20 cellular contexts compared by ENCODE assay signal in the genomic region with DNA sequence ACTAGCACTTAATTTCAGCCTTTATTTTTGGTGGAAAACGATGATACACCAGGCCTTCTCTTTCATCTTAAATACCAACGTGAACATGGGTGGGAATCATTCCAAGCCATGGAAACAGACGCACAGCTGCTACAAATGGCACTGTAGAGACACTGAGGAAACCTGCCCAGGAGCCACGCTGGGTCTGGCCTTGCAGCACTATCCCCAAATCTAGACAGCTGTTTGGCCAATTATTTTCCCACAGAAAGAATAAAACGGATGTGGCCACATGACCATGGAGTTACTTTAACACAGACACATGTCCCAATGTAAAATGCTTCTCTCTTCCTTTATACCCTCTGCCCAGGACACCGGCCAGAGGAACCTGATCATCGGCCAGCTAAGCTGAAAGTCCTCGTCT.
A peak's percentile ranks its signal among the peaks of the same experiment; 100 is the strongest.
DNase-seq lines count a peak whose midpoint lies in the region; ATAC-seq, FAIRE-seq and TF ChIP-seq lines count a peak whose summit lies in the region.
"Had no signal": no experiment of that assay in that cellular context is flagged by ENCODE, and none has a peak within 500 bp of the region (broad histone marks: within the 10 kb centered on the region; RNA-seq: fewer than 3 reads in every experiment).

No MANE protein-coding gene starts in this region.

- H3K9me2 ChIP-seq in GM23338 (ENCODE audit: insufficient read depth), result no peaks in the 10 kb centered on the region

- FAIRE-seq in pancreas (lab: Jason Lieb, UNC), result no peak
- no peak for FAIRE-seq in D721Med (lab: Jason Lieb, UNC)
- FAIRE-seq: G401.6, GM12891, GM19239, HTR-8/SVneo had no signal

- H3K4me1 ChIP-seq in GM23338 (ENCODE audit: insufficient read depth) (no peaks in the 10 kb centered on the region), body of pancreas (peaks cover 16% of the 10 kb centered on the region), pancreas (peaks cover 0 to 10% (median 0%) of the 10 kb centered on the region in 3 donors)
- H3K4me1 ChIP-seq: BLaER1, HAP-1 had no signal

- no peak overlapping the region for H3K4me3 Mint-ChIP-seq in GM23338
- H3K4me3 Mint-ChIP-seq in glutamatergic neuron (ENCODE audit: unreplicated experiment), result no peak overlapping the region
- H3K4me3 Mint-ChIP-seq: CD14-positive monocyte; CD8-positive, alpha-beta T cell; IgD-negative memory B cell had no signal

- H3K4me1 Mint-ChIP-seq in GM23338 (peaks cover 2% of the 10 kb centered on the region; the same call in 2 of the 3 replicates), glutamatergic neuron (ENCODE audit: low read depth, unreplicated experiment) (no peaks in the 10 kb centered on the region)

- H3K9me3 Mint-ChIP-seq in GM23338 (no peaks in the 10 kb centered on the region), glutamatergic neuron (ENCODE audit: unreplicated experiment) (no peaks in the 10 kb centered on the region)
- H3K9me3 Mint-ChIP-seq: CD14-positive monocyte; CD8-positive, alpha-beta T cell; IgD-negative memory B cell had no signal

- no peak overlapping the region for H2AFZ ChIP-seq in GM23338

- H3K36me3 ChIP-seq in GM23338 (ENCODE audit: insufficient read depth) (peaks cover 23% of the 10 kb centered on the region), body of pancreas (replicated peaks in 1 of 2; ENCODE audit: insufficient read depth in 1 of 2, low read depth in 2 of 2) (peaks cover 0 to 14% of the 10 kb centered on the region in 2 donors), pancreas (peaks cover 0 to 10% (median 0%) of the 10 kb centered on the region in 3 donors)

- no peak overlapping the region for H3K4me2 ChIP-seq in GM23338
- H3K4me2 ChIP-seq: BLaER1 had no signal

- intact Hi-C loops in body of pancreas (cut with DNase I) (no loop called here), pancreas (cut with DNase I) (no loop called here)

- H3K79me2 ChIP-seq in GM23338 (replicated peaks; ENCODE audit: insufficient read depth), result no peaks in the 10 kb centered on the region; the same call in 1 of the 2 replicates

- H3K4me3 ChIP-seq in GM23338 (no peak overlapping the region), body of pancreas (no peak overlapping the region), pancreas (no peak overlapping the region)
- H3K4me3 ChIP-seq: BLaER1, HAP-1 had no signal

- DNase-seq in GM23338 (ENCODE audit: low spot score) (no peak), body of pancreas (peak; percentile 40 to 67 (median 58)), glutamatergic neuron (no peak), pancreas (peak in 4 of 6 donors; percentile 31 to 53 (median 40)), SIG-M5 (lab: John Stamatoyannopoulos, UW) (no peak), D721Med (ENCODE audit: insufficient read length, low spot score) (no peak)
- DNase-seq: 8988T; Calu3; CD8-positive, alpha-beta T cell; DMS 273 treated with DMSO at 0.1 percent for 48 hours had no signal

- 39 to 44% methylated on average over 8 of the region's 8 CpGs for WGBS in body of pancreas, 2 donors
- 39 to 47% methylated on average over 8 of the region's 8 CpGs for WGBS in pancreas, 2 donors

- H3F3A ChIP-seq in GM23338 (replicated peaks; ENCODE audit: low read depth), result no peaks in the 10 kb centered on the region

- no peak overlapping the region for H3K27ac Mint-ChIP-seq in GM23338
- peak overlapping the region; percentile 28 for H3K27ac Mint-ChIP-seq in glutamatergic neuron (ENCODE audit: unreplicated experiment)
- H3K27ac Mint-ChIP-seq: CD8-positive, alpha-beta T cell had no signal

- ATAC-seq in GM23338 (no peak), body of pancreas (peak; percentile 83), pancreas (peak; percentile 79 to 89 (median 85)), HG03175 (IDR thresholded peaks at IDR 0.05; ENCODE audit: unreplicated experiment) (no peak), HG02642 (IDR thresholded peaks at IDR 0.05; ENCODE audit: poor library complexity, unreplicated experiment) (no peak)
- ATAC-seq: CD8-positive, alpha-beta T cell had no signal

- H3K27ac ChIP-seq in GM23338 (ENCODE audit: low read depth) (0 out of 2 replicates have a peak overlapping the region, but pooled peaks have one; percentile 9), body of pancreas (peak overlapping the region in 2 of 4 donors; percentile 29 to 39), pancreas (peak overlapping the region in 2 of 4 donors; percentile 5 to 31)
- H3K27ac ChIP-seq: BLaER1 had no signal

- H3K9me3 ChIP-seq in body of pancreas (no peaks in the 10 kb centered on the region), pancreas (no peaks in the 10 kb centered on the region)
- H3K9me3 ChIP-seq: BLaER1, HAP-1 had no signal

- TF ChIP-seq CTCF in GM23338 (conservative IDR thresholded peaks at IDR 0.05; ENCODE audit: low read depth in 2 of 2), result no peak
- TF ChIP-seq CTCF in body of pancreas (IDR thresholded peaks at IDR 0.05), result no peak
- no peak for TF ChIP-seq CTCF in glutamatergic neuron (IDR thresholded peaks at IDR 0.05; ENCODE audit: partially characterized antibody, unreplicated experiment)
- TF ChIP-seq CTCF in pancreas (IDR thresholded peaks at IDR 0.05), result no peak
- TF ChIP-seq CTCF in D721Med (IDR thresholded peaks at IDR 0.05; ENCODE audit: insufficient read depth, missing control alignments), result no peak

- no peak for TF ChIP-seq POLR2A in body of pancreas (IDR thresholded peaks at IDR 0.05)

- H4K20me1 ChIP-seq in GM23338 (replicated peaks; ENCODE audit: insufficient read depth), result no peaks in the 10 kb centered on the region; the same call in 1 of the 2 replicates
- H4K20me1 ChIP-seq: BLaER1 had no signal

- H3K36me3 Mint-ChIP-seq in GM23338 (ENCODE audit: low read depth) (peaks cover 59% of the 10 kb centered on the region), glutamatergic neuron (ENCODE audit: unreplicated experiment) (no peaks in the 10 kb centered on the region)

- H3K27me3 Mint-ChIP-seq in GM23338 (ENCODE audit: insufficient read depth, low read depth, poor library complexity), result peaks cover 6% of the 10 kb centered on the region
- H3K27me3 Mint-ChIP-seq in glutamatergic neuron (ENCODE audit: unreplicated experiment), result peaks cover 2% of the 10 kb centered on the region
- H3K27me3 Mint-ChIP-seq: IgD-negative memory B cell had no signal

- H3K27me3 ChIP-seq in GM23338 (ENCODE audit: insufficient read depth), result no peaks in the 10 kb centered on the region
- no peaks in the 10 kb centered on the region for H3K27me3 ChIP-seq in body of pancreas
- no peaks in the 10 kb centered on the region for H3K27me3 ChIP-seq in pancreas
- H3K27me3 ChIP-seq: BLaER1 had no signal

TF ChIP-seq in GM23338, 12 proteins besides CTCF, POLR2A, EP300 and RAD21:
- TF ChIP-seq ZNF114 (CRISPR knock-in tag; IDR thresholded peaks at IDR 0.05) (no peak), STAT1 (IDR thresholded peaks at IDR 0.05; ENCODE audit: unreplicated experiment) (no peak), ZNF331 (CRISPR knock-in tag; IDR thresholded peaks at IDR 0.05; ENCODE audit: low read depth) (no peak), CREB1 (CRISPR knock-in tag; IDR thresholded peaks at IDR 0.05; ENCODE audit: low read depth) (no peak), POLR2AphosphoS5 (IDR thresholded peaks at IDR 0.05; ENCODE audit: low read depth) (no peak), NANOG (IDR thresholded peaks at IDR 0.05; ENCODE audit: borderline replicate concordance) (no peak), EZH2phosphoT487 (IDR thresholded peaks at IDR 0.05; ENCODE audit: unreplicated experiment) (no peak)

Comparison
In these comparisons a context has a peak if more than half of its experiments do, and no peak if none do; other contexts are left out.
1. ATAC-seq: peak in body of pancreas (single experiment) and pancreas (4 of 4); none in GM23338 (single experiment), HG03175 (single experiment) and HG02642 (single experiment).
2. DNase-seq: peak in body of pancreas (4 of 4) and pancreas (4 of 6); none in GM23338 (single experiment), glutamatergic neuron (single experiment), SIG-M5 (single experiment) and D721Med (single experiment).